ENCODE assay signal across 12 cellular contexts in genomic region chr2:108029912-108030311, GRCh38. TPM values are rescaled to one million over a fixed set of nuclear protein-coding genes. Genes with fewer than 3 reads are reported as not detected.
"Had no signal": no experiment of that assay in that cellular context is flagged by ENCODE, and none has a peak within 500 bp of the region (broad histone marks: within the 10 kb centered on the region; RNA-seq: fewer than 3 reads in every experiment).

No MANE protein-coding gene starts in this region.

- H3K4me3 ChIP-seq: GM23248, HAP-1 had no signal

- ATAC-seq: HCT116, HepG2 had no signal

- H3K27ac Mint-ChIP-seq: HFFc6, IgD-negative memory B cell had no signal

- H3K36me3 Mint-ChIP-seq: IgD-negative memory B cell had no signal

- H3K4me1 ChIP-seq: HAP-1 had no signal

- H3K27ac ChIP-seq: GM23248, HL-60 had no signal

- DNase-seq: GM23248, GOT3, H7, HFFc6, KBM-7 had no signal

- H3K27me3 Mint-ChIP-seq: IgD-negative memory B cell had no signal

- H3K4me1 Mint-ChIP-seq: IgD-negative memory B cell had no signal

- H3K4me3 Mint-ChIP-seq: HFFc6, IgD-negative memory B cell had no signal

- H3K36me3 ChIP-seq: HAP-1 had no signal

- H3K9me3 ChIP-seq: HAP-1 had no signal

RNA-seq across cellular contexts. Expression of gene SLC5A7, which starts 43.6 kb away (rescaled TPM):
- total RNA-seq: GM23248, H4, HepG2, HFFc6, HT1080 had no signal
